ENCODE assay signal across 16 cellular contexts in genomic region chr2:207879536-207879935, GRCh38.
DNase-seq lines count a peak whose midpoint lies in the region; ATAC-seq and TF ChIP-seq lines count a peak whose summit lies in the region.
"Had no signal": no experiment of that assay in that cellular context is flagged by ENCODE, and none has a peak within 500 bp of the region (broad histone marks: within the 10 kb centered on the region; RNA-seq: fewer than 3 reads in every experiment).

No MANE protein-coding gene starts in this region.

- no peak for TF ChIP-seq CTCF in CD14-positive monocyte (IDR thresholded peaks at IDR 0.05)
- TF ChIP-seq CTCF in Peyer's patch (IDR thresholded peaks at IDR 0.05), result no peak

- peak; percentile 89 for ATAC-seq in left lobe of liver
- ATAC-seq: stimulated activated naive B cell treated with anti-CD40 and anti-IgM and Interleukin-4, amounts not matched to agents 10 μg/mL and 1 μg/mL and 100 μg/mL, for 72 hours had no signal

- peak; percentile 77 for DNase-seq in AG08395 (ENCODE audit: low spot score)
- peak; percentile 23 for DNase-seq in HuH-7 (ENCODE audit: low spot score)
- peak; percentile 37 for DNase-seq in cerebellar cortex (ENCODE audit: low spot score)
- no peak for DNase-seq in left lobe of liver (ENCODE audit: low spot score)
- DNase-seq in CD14-positive monocyte (ENCODE audit: low spot score), result no peak
- DNase-seq in NCI-H774 (lab: John Stamatoyannopoulos, UW), result no peak
- DNase-seq in cardiac septum (ENCODE audit: low spot score), result no peak
- DNase-seq in Peyer's patch, result no peak
- DNase-seq: activated T-cell treated with anti-CD3 and anti-CD28 coated beads, Interleukin-2, amount 50 U/mL, for 48 hours; Calu3; NCI-H1694; stimulated activated naive B cell treated with anti-CD40 and anti-IgM and Interleukin-4, amounts not matched to agents 10 μg/mL and 1 μg/mL and 100 μg/mL, for 72 hours; uterus had no signal

- H3K36me3 Mint-ChIP-seq in CD14-positive monocyte, result peaks cover 0 to 4% of the 10 kb centered on the region in 2 donors

- H3K27ac Mint-ChIP-seq in CD14-positive monocyte, result no peak overlapping the region
- H3K27ac Mint-ChIP-seq: stimulated activated naive B cell treated with anti-CD40 and anti-IgM and Interleukin-4, amounts not matched to agents 10 μg/mL and 1 μg/mL and 100 μg/mL, for 72 hours had no signal

- H3K4me3 ChIP-seq in Peyer's patch, result no peak overlapping the region
- H3K4me3 ChIP-seq: smooth muscle cell, uterus had no signal

- no peak overlapping the region for H3K27ac ChIP-seq in Peyer's patch
- H3K27ac ChIP-seq: epithelial cell of prostate, parathyroid adenoma, uterus had no signal

- H3K27me3 Mint-ChIP-seq in CD14-positive monocyte (ENCODE audit: low read depth in 3 of 3), result peaks cover 0 to 1% (median 0%) of the 10 kb centered on the region in 3 donors
- H3K27me3 Mint-ChIP-seq: stimulated activated naive B cell treated with anti-CD40 and anti-IgM and Interleukin-4, amounts not matched to agents 10 μg/mL and 1 μg/mL and 100 μg/mL, for 72 hours had no signal

- H3K27me3 ChIP-seq in Peyer's patch, result no peaks in the 10 kb centered on the region
- H3K27me3 ChIP-seq: uterus had no signal

- TF ChIP-seq POLR2A in Peyer's patch (IDR thresholded peaks at IDR 0.05), result no peak

- intact Hi-C loops in CD14-positive monocyte (cut with micrococcal nuclease), result no loop called here
- intact Hi-C loops in cardiac septum (cut with DNase I), result no loop called here

- H3K4me1 ChIP-seq in Peyer's patch, result peaks cover 0 to 2% (median 0%) of the 10 kb centered on the region in 4 donors
- H3K4me1 ChIP-seq: uterus had no signal

- H3K4me3 Mint-ChIP-seq in CD14-positive monocyte, result no peak overlapping the region
- H3K4me3 Mint-ChIP-seq: stimulated activated naive B cell treated with anti-CD40 and anti-IgM and Interleukin-4, amounts not matched to agents 10 μg/mL and 1 μg/mL and 100 μg/mL, for 72 hours had no signal

- H3K4me1 Mint-ChIP-seq in CD14-positive monocyte, result peaks cover 13% of the 10 kb centered on the region

- peaks cover 0 to 3% (median 0%) of the 10 kb centered on the region in 7 donors for H3K9me3 Mint-ChIP-seq in CD14-positive monocyte
- H3K9me3 Mint-ChIP-seq: stimulated activated naive B cell treated with anti-CD40 and anti-IgM and Interleukin-4, amounts not matched to agents 10 μg/mL and 1 μg/mL and 100 μg/mL, for 72 hours had no signal

- no peaks in the 10 kb centered on the region for H3K36me3 ChIP-seq in Peyer's patch
- H3K36me3 ChIP-seq: uterus had no signal

- H3K9me3 ChIP-seq in Peyer's patch, result no peaks in the 10 kb centered on the region
- H3K9me3 ChIP-seq: uterus had no signal

Comparison
In these comparisons a context has a peak if more than half of its experiments do, and no peak if none do; other contexts are left out.
1. DNase-seq: peak in AG08395 (single experiment), HuH-7 (single experiment) and cerebellar cortex (single experiment); none in left lobe of liver (single experiment), CD14-positive monocyte (single experiment), NCI-H774 (single experiment), cardiac septum (single experiment) and Peyer's patch (0 of 3).